ENCODE assay signal across 9 cellular contexts in the genomic region with DNA sequence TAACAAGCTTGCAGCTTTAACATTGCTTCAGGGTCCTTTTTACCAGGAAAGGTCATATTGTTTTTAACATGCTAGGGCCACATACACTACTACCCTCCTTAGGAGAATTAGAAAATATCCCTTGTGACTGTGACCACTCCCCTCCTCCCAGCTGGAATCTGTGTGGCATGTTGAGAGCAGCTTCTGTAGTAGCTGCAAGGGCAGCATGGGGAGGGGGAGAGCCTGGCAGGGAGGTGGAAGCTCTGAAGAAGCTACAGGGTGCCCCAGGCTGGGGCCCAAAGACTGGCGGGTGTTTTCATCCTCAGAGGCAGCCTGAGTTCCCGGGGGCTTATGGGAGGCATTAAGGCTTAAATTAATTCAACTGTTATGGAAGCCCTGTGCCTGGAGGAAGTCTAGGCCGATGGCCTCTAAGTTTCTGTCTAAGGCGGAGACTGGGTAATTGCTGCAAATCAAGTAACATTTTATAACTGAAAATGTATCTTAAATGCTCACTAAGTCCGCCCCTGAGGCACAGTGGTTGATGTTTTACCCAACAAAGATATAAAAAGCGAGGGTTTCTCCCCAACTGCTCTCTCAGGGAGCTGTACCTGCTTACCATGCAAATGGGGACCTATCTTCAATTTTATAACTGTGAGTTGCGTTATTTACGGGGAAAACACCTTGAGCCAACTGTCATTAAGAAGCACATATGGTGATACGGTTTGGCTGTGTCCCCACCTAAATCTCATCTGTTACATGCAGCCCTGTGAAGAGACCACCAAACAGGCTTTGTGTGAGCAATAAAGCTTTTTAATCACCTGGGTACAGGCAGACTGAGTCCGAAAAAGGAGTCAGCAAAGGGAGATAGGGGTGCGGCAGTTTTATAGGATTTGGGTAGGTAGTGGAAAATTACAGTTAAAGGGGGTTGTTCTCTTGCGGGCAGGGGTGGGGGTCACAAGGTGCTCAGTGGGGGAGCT. TPM values are rescaled to one million over a fixed set of nuclear protein-coding genes. Genes with fewer than 3 reads are reported as not detected.
A peak's percentile ranks its signal among the peaks of the same experiment; 100 is the strongest.
DNase-seq lines count a peak whose midpoint lies in the region; ATAC-seq and TF ChIP-seq lines count a peak whose summit lies in the region.
"Had no signal": no experiment of that assay in that cellular context is flagged by ENCODE, and none has a peak within 500 bp of the region (broad histone marks: within the 10 kb centered on the region; RNA-seq: fewer than 3 reads in every experiment).

No MANE protein-coding gene starts in this region.

- H3K9me3 ChIP-seq in left ventricle myocardium inferior (replicated peaks) (no peaks in the 10 kb centered on the region), heart left ventricle (no peaks in the 10 kb centered on the region), WERI-Rb-1 (ENCODE audit: severe bottlenecking) (no peaks in the 10 kb centered on the region), upper lobe of right lung (no peaks in the 10 kb centered on the region)

- DNase-seq in left ventricle myocardium inferior, result no peak
- DNase-seq in heart left ventricle, result no peak
- peak; percentile 54 for DNase-seq in WERI-Rb-1
- DNase-seq in upper lobe of right lung, result no peak
- DNase-seq in stimulated activated CD4-positive, alpha-beta T cell treated with anti-CD3 and anti-CD28 coated beads, Interleukin-15, amount 100 ng/mL, for 24 hours, result no peak
- no peak for DNase-seq in globus pallidus (ENCODE audit: low spot score)
- no peak for DNase-seq in RKO (ENCODE audit: low spot score)
- DNase-seq: SHP77 had no signal

- 65 to 84% (median 80%) methylated on average over 12 of the region's 12 CpGs for WGBS in heart left ventricle, 4 donors

- H3K27ac ChIP-seq in left ventricle myocardium inferior (replicated peaks) (peak overlapping the region; percentile 48), heart left ventricle (peak overlapping the region in 5 of 12 donors; percentile 10 to 51 (median 19)), WERI-Rb-1 (peak overlapping the region; percentile 87), upper lobe of right lung (peak overlapping the region; percentile 3)

- H3K27me3 ChIP-seq in left ventricle myocardium inferior (ENCODE audit: low read depth) (no peaks in the 10 kb centered on the region), heart left ventricle (no peaks in the 10 kb centered on the region), WERI-Rb-1 (ENCODE audit: insufficient read depth, low read depth, severe bottlenecking) (no peaks in the 10 kb centered on the region), upper lobe of right lung (no peaks in the 10 kb centered on the region)

- H3K4me3 ChIP-seq in left ventricle myocardium inferior (no peak overlapping the region), heart left ventricle (no peak overlapping the region), WERI-Rb-1 (ENCODE audit: low read depth, low read length) (no peak overlapping the region), upper lobe of right lung (no peak overlapping the region)

- peaks cover 11% of the 10 kb centered on the region for H3K4me1 ChIP-seq in left ventricle myocardium inferior
- peaks cover 0 to 19% (median 8%) of the 10 kb centered on the region in 12 donors for H3K4me1 ChIP-seq in heart left ventricle
- no peaks in the 10 kb centered on the region for H3K4me1 ChIP-seq in upper lobe of right lung

- intact Hi-C loops in left ventricle myocardium inferior (cut with micrococcal nuclease) (no loop called here), heart left ventricle (cut with DNase I) (no loop called here), upper lobe of right lung (cut with DNase I) (no loop called here)

- ATAC-seq in heart left ventricle (no peak), HG02943 (IDR thresholded peaks at IDR 0.05; ENCODE audit: low read depth, unreplicated experiment) (peak; percentile 74), upper lobe of right lung (peak; percentile 35)

- no peak for TF ChIP-seq POLR2A in heart left ventricle (IDR thresholded peaks at IDR 0.05)

- TF ChIP-seq CTCF in left ventricle myocardium inferior (IDR thresholded peaks at IDR 0.05; ENCODE audit: borderline replicate concordance) (no peak), heart left ventricle (IDR thresholded peaks at IDR 0.05) (no peak), WERI-Rb-1 (IDR thresholded peaks at IDR 0.05; ENCODE audit: low read depth, low read length) (no peak), upper lobe of right lung (IDR thresholded peaks at IDR 0.05) (no peak)

- no peaks in the 10 kb centered on the region for H3K36me3 ChIP-seq in left ventricle myocardium inferior
- H3K36me3 ChIP-seq in heart left ventricle, result peaks cover 0 to 10% (median 0%) of the 10 kb centered on the region in 9 donors
- no peaks in the 10 kb centered on the region; the same call in none of the 2 replicates for H3K36me3 ChIP-seq in WERI-Rb-1
- no peaks in the 10 kb centered on the region for H3K36me3 ChIP-seq in upper lobe of right lung

RNA-seq across cellular contexts. Expression of gene STS, which starts 37.4 kb away (rescaled TPM):
- total RNA-seq in left ventricle myocardium inferior (5.3 TPM), heart left ventricle (1 to 10 TPM; 4.9 to 8.6 (median 6.4) TPM), upper lobe of right lung (11.6 TPM)
- polyA plus RNA-seq in heart left ventricle, result 1 to 10 TPM; 1.2 to 4.2 TPM

RNA-seq across cellular contexts. Expression of gene PUDP, which starts 37.8 kb away (rescaled TPM):
- total RNA-seq in left ventricle myocardium inferior (27.1 TPM), heart left ventricle (10 to 100 TPM; 17.4 to 36.4 (median 26.3) TPM), upper lobe of right lung (17.5 TPM)
- polyA plus RNA-seq in heart left ventricle, result 10 to 100 TPM; 11.2 to 22.8 TPM

Comparison
In these comparisons a context has a peak if more than half of its experiments do, and no peak if none do; other contexts are left out.
1. ATAC-seq: peak in HG02943 (single experiment) and upper lobe of right lung (single experiment); none in heart left ventricle (0 of 4).